Comparison of ENCODE assay signal across 1 cellular context in genomic region chr2:38178142-38178541, GRCh38.
TF ChIP-seq lines count a peak whose summit lies in the region.

No MANE protein-coding gene starts in this region.

TF ChIP-seq in SK-N-SH treated with all-trans-retinoic acid at 6 μM for 48 hours, 23 proteins besides CTCF, POLR2A, EP300 and RAD21 (continued from another document):
- TF ChIP-seq POU6F1 (CRISPR knock-in tag; IDR thresholded peaks at IDR 0.05; ENCODE audit: borderline replicate concordance, low read depth), result no peak
- no peak for TF ChIP-seq ESRRG (CRISPR knock-in tag; IDR thresholded peaks at IDR 0.05)
- TF ChIP-seq PPARA (CRISPR knock-in tag; IDR thresholded peaks at IDR 0.05; ENCODE audit: borderline replicate concordance), result no peak
- TF ChIP-seq ZFP30 (CRISPR knock-in tag; IDR thresholded peaks at IDR 0.05), result no peak
- no peak for TF ChIP-seq TOX (CRISPR knock-in tag; IDR thresholded peaks at IDR 0.05; ENCODE audit: borderline replicate concordance)
- TF ChIP-seq SNAI2 (CRISPR knock-in tag; IDR thresholded peaks at IDR 0.05), result no peak
- TF ChIP-seq ISL1 (CRISPR knock-in tag; IDR thresholded peaks at IDR 0.05), result no peak
- TF ChIP-seq CSRNP3 (CRISPR knock-in tag; IDR thresholded peaks at IDR 0.05), result no peak
- no peak for TF ChIP-seq PATZ1 (CRISPR knock-in tag; IDR thresholded peaks at IDR 0.05; ENCODE audit: borderline replicate concordance)
- TF ChIP-seq OSR1 (CRISPR knock-in tag; IDR thresholded peaks at IDR 0.05), result no peak
- TF ChIP-seq ZC3H10 (CRISPR knock-in tag; IDR thresholded peaks at IDR 0.05), result no peak
- TF ChIP-seq TCF4 (CRISPR knock-in tag; IDR thresholded peaks at IDR 0.05; ENCODE audit: borderline replicate concordance), result no peak
- TF ChIP-seq TSHZ2 (CRISPR knock-in tag; IDR thresholded peaks at IDR 0.05), result no peak
- TF ChIP-seq ZNF565 (CRISPR knock-in tag; conservative IDR thresholded peaks at IDR 0.05; ENCODE audit: low read depth), result no peak
- no peak for TF ChIP-seq CSDC2 (CRISPR knock-in tag; IDR thresholded peaks at IDR 0.05)
- no peak for TF ChIP-seq ZNF70 (CRISPR knock-in tag; IDR thresholded peaks at IDR 0.05)
- no peak for TF ChIP-seq ZFP3 (CRISPR knock-in tag; IDR thresholded peaks at IDR 0.05)
